Comparison of ENCODE assay signal across 10 cellular contexts in genomic region chr12:56766535-56766934, GRCh38. TPM values are rescaled to one million over a fixed set of nuclear protein-coding genes. Genes with fewer than 3 reads are reported as not detected.
A peak's percentile ranks its signal among the peaks of the same experiment; 100 is the strongest.
DNase-seq lines count a peak whose midpoint lies in the region; ATAC-seq and TF ChIP-seq lines count a peak whose summit lies in the region.
"Had no signal": no experiment of that assay in that cellular context is flagged by ENCODE, and none has a peak within 500 bp of the region (broad histone marks: within the 10 kb centered on the region; RNA-seq: fewer than 3 reads in every experiment).

No MANE protein-coding gene starts in this region.

- no peaks in the 10 kb centered on the region for H3K9me3 ChIP-seq in right atrium auricular region
- no peaks in the 10 kb centered on the region for H3K9me3 ChIP-seq in OCI-LY1 (ENCODE audit: low read length)
- no peaks in the 10 kb centered on the region for H3K9me3 ChIP-seq in vagina
- H3K9me3 ChIP-seq: neutrophil had no signal

- H4K20me1 ChIP-seq in OCI-LY1 (ENCODE audit: insufficient read depth, low read length), result no peaks in the 10 kb centered on the region

- peaks cover 4% of the 10 kb centered on the region; the same call in 1 of the 2 replicates for H3F3A ChIP-seq in OCI-LY1 (ENCODE audit: insufficient read depth, low read length)

- no peaks in the 10 kb centered on the region for H3K27me3 ChIP-seq in right atrium auricular region
- no peaks in the 10 kb centered on the region for H3K27me3 ChIP-seq in OCI-LY1 (ENCODE audit: insufficient read depth, low read length)
- H3K27me3 ChIP-seq in vagina, result no peaks in the 10 kb centered on the region
- H3K27me3 ChIP-seq: neutrophil had no signal

- H3K27ac ChIP-seq in right atrium auricular region (no peak overlapping the region), OCI-LY1 (ENCODE audit: low read depth, low read length, poor library complexity, severe bottlenecking) (no peak overlapping the region), vagina (peak overlapping the region; percentile 7)
- H3K27ac ChIP-seq: neutrophil had no signal

- no peak overlapping the region for H2AFZ ChIP-seq in OCI-LY1 (ENCODE audit: low read length)

- H3K36me3 ChIP-seq in right atrium auricular region, result no peaks in the 10 kb centered on the region
- no peaks in the 10 kb centered on the region for H3K36me3 ChIP-seq in OCI-LY1 (ENCODE audit: insufficient read depth, low read length)
- no peaks in the 10 kb centered on the region for H3K36me3 ChIP-seq in vagina
- H3K36me3 ChIP-seq: neutrophil had no signal

- no peaks in the 10 kb centered on the region for H3K9me2 ChIP-seq in OCI-LY1 (ENCODE audit: low read depth, low read length)

- ATAC-seq in left cardiac atrium (peak; percentile 59 to 65), HG02970 (IDR thresholded peaks at IDR 0.05; ENCODE audit: low FRiP score, unreplicated experiment) (peak; percentile 55)

- no peaks in the 10 kb centered on the region for H3K79me2 ChIP-seq in OCI-LY1 (ENCODE audit: insufficient read depth, low read length)

- H3K4me1 ChIP-seq in right atrium auricular region, result no peaks in the 10 kb centered on the region
- H3K4me1 ChIP-seq in OCI-LY1 (ENCODE audit: insufficient read depth, low read length, severe bottlenecking), result peaks cover 11% of the 10 kb centered on the region
- peaks cover 6% of the 10 kb centered on the region for H3K4me1 ChIP-seq in vagina

- TF ChIP-seq CTCF in right atrium auricular region (IDR thresholded peaks at IDR 0.05), result no peak
- no peak for TF ChIP-seq CTCF in OCI-LY1 (IDR thresholded peaks at IDR 0.05; ENCODE audit: low read length)
- TF ChIP-seq CTCF in vagina (IDR thresholded peaks at IDR 0.05), result no peak

- no peak overlapping the region for H3K9ac ChIP-seq in OCI-LY1 (ENCODE audit: low read length)

- H3K4me3 ChIP-seq in right atrium auricular region (no peak overlapping the region), OCI-LY1 (ENCODE audit: low read depth, low read length, poor library complexity, severe bottlenecking) (no peak overlapping the region), vagina (peak overlapping the region in 1 of 2 donors; percentile 36)

- peak overlapping the region; percentile 18; the same call in 1 of the 2 replicates for H3K4me2 ChIP-seq in OCI-LY1 (ENCODE audit: low read length)

- DNase-seq in left cardiac atrium, result no peak
- DNase-seq in right atrium auricular region (ENCODE audit: low spot score), result no peak
- DNase-seq in vagina (ENCODE audit: extremely low spot score in 2 of 2), result no peak
- DNase-seq in stimulated activated CD4-positive, alpha-beta T cell treated with anti-CD3 and anti-CD28 coated beads, Interleukin-1b, Interleukin-23, amount 100 ng/mL, for 48 hours, result no peak
- no peak for DNase-seq in activated CD4-positive, alpha-beta T cell treated with anti-CD3 and anti-CD28 coated beads, Interleukin-2, amount 50 U/mL, for 1 hour
- DNase-seq in activated effector memory CD4-positive, alpha-beta T cell treated with anti-CD3 and anti-CD28 coated beads, Interleukin-2, amount 50 U/mL, for 16 hours, result no peak
- DNase-seq: ACHN had no signal

- intact Hi-C loops in left cardiac atrium (cut with DNase I), result no loop called here
- intact Hi-C loops in vagina (cut with DNase I), result loop anchor here (5.0 kb wide), 1 partner anchor 226 kb away; a partner anchor contains a TSS

- TF ChIP-seq POLR2A in vagina (IDR thresholded peaks at IDR 0.05), result no peak

RNA-seq across cellular contexts. Expression of gene HSD17B6, which starts 3.4 kb away (rescaled TPM):
- total RNA-seq in left cardiac atrium (1 to 10 TPM in 1 of 2 donors, under 1 TPM in 1; 0.84 to 1.4 TPM), right atrium auricular region (1 to 10 TPM in 1 of 2 donors, under 1 TPM in 1; 0.41 to 4.8 TPM), vagina (32.4 TPM)

RNA-seq across cellular contexts. Expression of gene PRIM1, which starts 14.4 kb away (rescaled TPM):
- total RNA-seq in left cardiac atrium, result 1 to 10 TPM; 2.7 to 5.6 TPM
- total RNA-seq in right atrium auricular region, result 1 to 10 TPM; 2.2 to 2.6 TPM
- 12.8 TPM for total RNA-seq in vagina

RNA-seq across cellular contexts. Expression of gene NACA, which starts 41.4 kb away (rescaled TPM):
- total RNA-seq in left cardiac atrium (100 to 1,000 TPM; 516 to 593 TPM), right atrium auricular region (100 to 1,000 TPM; 529 to 636 TPM), vagina (1,274 TPM)
